ENCODE assay signal across 24 cellular contexts in the genomic region with DNA sequence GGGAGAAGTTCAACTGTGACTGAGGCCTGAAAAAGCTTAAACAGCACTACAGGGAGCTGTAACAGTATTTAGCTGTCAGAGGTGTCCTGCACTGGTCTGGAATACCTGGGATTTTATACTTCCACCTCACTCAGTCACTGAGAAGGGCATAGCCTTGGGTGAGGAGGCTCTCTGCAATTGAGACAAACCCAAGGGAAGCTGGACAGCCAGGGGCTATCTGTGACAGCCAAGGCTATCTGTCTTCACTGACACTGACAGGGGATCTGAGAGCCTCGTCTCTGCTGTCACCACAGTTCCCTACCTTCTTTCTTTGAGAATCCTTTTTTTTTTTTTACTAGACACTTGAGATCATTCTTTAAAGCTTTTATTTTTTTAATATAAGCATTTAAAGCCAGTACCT.
A peak's percentile ranks its signal among the peaks of the same experiment; 100 is the strongest.
DNase-seq lines count a peak whose midpoint lies in the region; ATAC-seq and TF ChIP-seq lines count a peak whose summit lies in the region.
"Had no signal": no experiment of that assay in that cellular context is flagged by ENCODE, and none has a peak within 500 bp of the region (broad histone marks: within the 10 kb centered on the region; RNA-seq: fewer than 3 reads in every experiment).

No MANE protein-coding gene starts in this region.

- ATAC-seq in sciatic nerve (peak; percentile 21), HG02623 (IDR thresholded peaks at IDR 0.05; ENCODE audit: unreplicated experiment) (no peak)
- ATAC-seq: HepG2, PC-3 had no signal

- H3K9me3 ChIP-seq in BE2C, result no peaks in the 10 kb centered on the region
- H3K9me3 ChIP-seq: BLaER1, SJCRH30 had no signal

- H3K4me3 ChIP-seq in BE2C (ENCODE audit: low read depth, low read length) (no peak overlapping the region), dorsolateral prefrontal cortex (no peak overlapping the region)
- H3K4me3 ChIP-seq: BLaER1, SJCRH30 had no signal

- no peak overlapping the region for H3K27ac ChIP-seq in dorsolateral prefrontal cortex
- H3K27ac ChIP-seq: BLaER1, SJCRH30 had no signal

- in situ Hi-C loops in G401 (cut with HindIII; ENCODE audit: low sequenced_read_pairs), result no loop called here

- no peaks in the 10 kb centered on the region for H3K4me1 ChIP-seq in BE2C
- H3K4me1 ChIP-seq: BLaER1, SJCRH30 had no signal

- peak; percentile 6 for DNase-seq in BE2C
- peak; percentile 13 for DNase-seq in G401 (ENCODE audit: low spot score)
- DNase-seq in left kidney (ENCODE audit: low read depth, low spot score), result peak; percentile 43
- DNase-seq in sciatic nerve (ENCODE audit: low spot score), result no peak
- no peak for DNase-seq in dorsolateral prefrontal cortex
- DNase-seq in HCEC 1CT, result no peak
- DNase-seq: CD4-positive, CD25-positive, alpha-beta regulatory T cell; DMS53; GF-D8; Karpas-422; NCI-H1092 treated with DMSO at 0.1 percent for 48 hours; NCI-H1436; NCI-H187; NCI-H2081 treated with DMSO at 0.1 percent for 48 hours; NCI-H2171 treated with DMSO at 0.1 percent for 48 hours; NCI-H345; NCI-H524; NCI-H774; NK-92 treated with Interleukin-12 subunit alpha and Interleukin-12 subunit beta, amount 100 ng/mL, for 24 hours; PC-3; SJCRH30 had no signal

- intact Hi-C loops in sciatic nerve (cut with DNase I) (no loop called here), dorsolateral prefrontal cortex (cut with DNase I) (no loop called here)

- no peaks in the 10 kb centered on the region for H3K27me3 ChIP-seq in BE2C
- H3K27me3 ChIP-seq in dorsolateral prefrontal cortex, result no peaks in the 10 kb centered on the region
- H3K27me3 ChIP-seq: BLaER1 had no signal

- no peak for TF ChIP-seq CTCF in BE2C (IDR thresholded peaks at IDR 0.05; ENCODE audit: low read depth, low read length)
- TF ChIP-seq CTCF in dorsolateral prefrontal cortex (IDR thresholded peaks at IDR 0.05 in 54 of 56, conservative IDR thresholded peaks at IDR 0.05 in 2 of 56; ENCODE audit: low read depth in 1 of 56, partially characterized antibody in 56 of 56), result no peak

- no peaks in the 10 kb centered on the region for H3K36me3 ChIP-seq in BE2C
- H3K36me3 ChIP-seq: BLaER1, SJCRH30 had no signal

Comparison
In these comparisons a context has a peak if more than half of its experiments do, and no peak if none do; other contexts are left out.
1. DNase-seq: peak in BE2C (single experiment), G401 (single experiment) and left kidney (single experiment); none in sciatic nerve (single experiment), dorsolateral prefrontal cortex (0 of 10) and HCEC 1CT (single experiment).